In genomic region chr11:130199792-130200191, GRCh38 we compare ENCODE assay signal across 1 cellular context.
TF ChIP-seq lines count a peak whose summit lies in the region.

No MANE protein-coding gene starts in this region.

TF ChIP-seq in IMR-90, 13 proteins besides CTCF, POLR2A, EP300 and RAD21:
- TF ChIP-seq SMC3 (IDR thresholded peaks at IDR 0.05; ENCODE audit: low read depth, low read length), result no peak
